Comparison of ENCODE assay signal across 8 cellular contexts in the genomic region with DNA sequence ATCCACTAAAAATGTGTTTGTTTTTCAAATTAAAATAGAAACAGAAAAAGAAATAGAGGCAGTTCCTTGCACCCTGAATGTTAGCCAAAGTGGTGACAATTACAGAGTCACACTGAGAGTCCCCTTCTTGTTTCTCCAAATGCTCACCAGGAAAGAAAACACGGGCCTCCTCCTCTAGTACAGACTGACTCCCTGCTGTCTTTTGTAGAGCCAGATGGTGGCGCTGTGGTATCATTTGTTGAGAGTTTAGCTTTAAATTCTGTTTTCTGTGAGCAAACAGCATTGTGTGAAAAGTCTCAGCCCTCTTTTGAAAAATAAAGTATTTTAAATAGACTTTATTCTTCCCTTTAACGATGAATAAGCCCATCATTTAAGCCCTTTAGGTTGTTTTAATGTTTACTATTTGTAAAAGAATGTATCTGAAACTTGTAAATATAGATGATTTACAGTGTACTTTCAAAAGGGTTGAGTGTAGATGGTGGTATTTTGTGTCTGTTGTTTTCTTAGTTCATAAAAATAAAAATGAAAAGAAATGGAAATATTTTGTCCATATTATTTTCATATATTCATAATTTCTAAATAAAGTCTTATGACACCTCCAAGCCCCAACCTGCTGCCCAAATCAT. TPM values are rescaled to one million over a fixed set of nuclear protein-coding genes. Genes with fewer than 3 reads are reported as not detected.
DNase-seq lines count a peak whose midpoint lies in the region; ATAC-seq, FAIRE-seq and TF ChIP-seq lines count a peak whose summit lies in the region.

No MANE protein-coding gene starts in this region.

- H3K27ac ChIP-seq in GM23248 = no peak overlapping the region
- H3K27ac ChIP-seq in RWPE2 (ENCODE audit: poor library complexity, severe bottlenecking) = no peak overlapping the region
- H3K27ac ChIP-seq in H1 (ENCODE audit: low read depth, low read length) = no peak overlapping the region
- no peak overlapping the region for H3K27ac ChIP-seq in vagina

- H2BK5ac ChIP-seq in H1 (ENCODE audit: low read depth, low read length) = no peak overlapping the region; the same call in 1 of the 2 replicates

- peak; percentile 88 for TF ChIP-seq CTCF in RWPE2 (IDR thresholded peaks at IDR 0.05; ENCODE audit: poor library complexity, severe bottlenecking)
- TF ChIP-seq CTCF in H1 (IDR thresholded peaks at IDR 0.05; ENCODE audit: control extremely low read depth in 1 of 3, insufficient read depth in 1 of 3, low read depth in 1 of 3, low read length in 3 of 3) = peak in 2 of 3 experiments; percentile 83 to 84; a peak in 3 of 4 replicates
- peak; percentile 78 for TF ChIP-seq CTCF in mesothelial cell of epicardium (IDR thresholded peaks at IDR 0.05; ENCODE audit: unreplicated experiment)
- peak; percentile 9 to 68 (median 46) for TF ChIP-seq CTCF in vagina (IDR thresholded peaks at IDR 0.05)

- H3K23ac ChIP-seq in H1 (ENCODE audit: insufficient read length) = no peak overlapping the region

- no peaks in the 10 kb centered on the region for H3K9me3 Mint-ChIP-seq in activated naive CD4-positive, alpha-beta T cell treated with anti-CD3 and anti-CD28 coated beads, Interleukin-2, amount 10 ng/mL, durations not matched to agents 7 days and 5 days
- no peaks in the 10 kb centered on the region for H3K9me3 Mint-ChIP-seq in mesothelial cell of epicardium

- no peak overlapping the region for H2BK15ac ChIP-seq in H1 (ENCODE audit: low read length)

- in situ Hi-C loops in GM23248 (cut with MboI) = loop anchor here (25.0 kb wide), 1 partner anchor 796 kb away; no protein-coding TSS in a partner anchor

- no peak overlapping the region for H2AK5ac ChIP-seq in H1 (ENCODE audit: low read depth, low read length)

- no peaks in the 10 kb centered on the region for H4K20me1 ChIP-seq in GM23248 (ENCODE audit: insufficient read depth)
- H4K20me1 ChIP-seq in H1 (replicated peaks in 1 of 2; ENCODE audit: control insufficient read depth in 1 of 2, insufficient read depth in 2 of 2, low read length in 2 of 2) = no peaks in the 10 kb centered on the region

- H3K18ac ChIP-seq in H1 (ENCODE audit: extremely low read depth, low read length) = no peak overlapping the region

- no peak overlapping the region for H2BK12ac ChIP-seq in H1 (ENCODE audit: low read depth, low read length)

- no peak for TF ChIP-seq EP300 in H1 (IDR thresholded peaks at IDR 0.05; ENCODE audit: borderline replicate concordance in 1 of 2, low read depth in 2 of 2, low read length in 2 of 2)

- H2BK120ac ChIP-seq in H1 (replicated peaks; ENCODE audit: low read depth, low read length) = no peak overlapping the region

- TF ChIP-seq POLR2A in H1 (IDR thresholded peaks at IDR 0.05; ENCODE audit: control extremely low read depth in 1 of 2, low read depth in 2 of 2, low read length in 2 of 2) (no peak), vagina (IDR thresholded peaks at IDR 0.05) (no peak)

- H3K36me3 Mint-ChIP-seq in activated naive CD4-positive, alpha-beta T cell treated with anti-CD3 and anti-CD28 coated beads, Interleukin-2, amount 10 ng/mL, durations not matched to agents 7 days and 5 days = no peaks in the 10 kb centered on the region
- H3K36me3 Mint-ChIP-seq in mesothelial cell of epicardium = no peaks in the 10 kb centered on the region

- H3K4ac ChIP-seq in H1 (replicated peaks; ENCODE audit: insufficient read length, low read depth, low read length) = no peak overlapping the region

- H4K8ac ChIP-seq in H1 (ENCODE audit: extremely low read depth, insufficient read depth, low read length) = no peak overlapping the region

- H3K4me1 ChIP-seq in GM23248 (ENCODE audit: insufficient read depth) (no peaks in the 10 kb centered on the region), RWPE2 (ENCODE audit: insufficient read depth, poor library complexity, severe bottlenecking) (no peaks in the 10 kb centered on the region), H1 (replicated peaks in 1 of 4; ENCODE audit: control insufficient read depth in 3 of 4, insufficient read depth in 4 of 4, low read length in 3 of 4) (no peaks in the 10 kb centered on the region; a peak in 1 of 7 replicates), vagina (no peaks in the 10 kb centered on the region)

- H3K9ac ChIP-seq in GM23248 (no peak overlapping the region), H1 (replicated peaks in 1 of 4; ENCODE audit: extremely low read depth in 1 of 4, low read depth in 3 of 4, low read length in 3 of 4) (no peak overlapping the region)

- H3K79me2 ChIP-seq in GM23248 (ENCODE audit: insufficient read depth) = no peaks in the 10 kb centered on the region
- H3K79me2 ChIP-seq in H1 (ENCODE audit: control insufficient read depth in 1 of 2, insufficient read depth in 2 of 2, low read length in 2 of 2) = no peaks in the 10 kb centered on the region

- no peak overlapping the region for H3K56ac ChIP-seq in H1 (replicated peaks; ENCODE audit: insufficient read length, low read depth, low read length)

- no peaks in the 10 kb centered on the region for H3K79me1 ChIP-seq in H1 (ENCODE audit: low read depth, low read length)

- CTCF ChIA-PET in activated naive CD4-positive, alpha-beta T cell treated with anti-CD3 and anti-CD28 coated beads, Interleukin-2, amount 10 ng/mL, durations not matched to agents 7 days and 5 days (lab: Charles Lee) = interaction anchor here (0.6 kb wide), 2 partner anchors 10 to 435 kb away, joined by 3 read pairs; no protein-coding TSS in a partner anchor
- CTCF ChIA-PET in H1 (lab: Charles Lee; ENCODE audit: partially characterized antibody) = interaction anchor here (0.6 to 2.0 kb wide), 11 partner anchors 13 to 356 kb away, joined by 3 to 10 read pairs (median 3); no protein-coding TSS in a partner anchor

- POLR2A ChIA-PET in H1 (lab: Charles Lee; ENCODE audit: partially characterized antibody) = no interaction called here

- WGBS in GM23248 (ENCODE audit: low coverage in 1 of 2, low lambda C conversion rate in 2 of 2, missing lambda C conversion rate in 2 of 2), 2 experiments = 0 to 5% methylated on average over 3 of the region's 3 CpGs
- 3% methylated on average over 3 of the region's 3 CpGs; no CpG with 5 or more reads in 1 of the 2 experiments for WGBS in H1 (ENCODE audit: extremely low coverage in 1 of 2, insufficient coverage in 1 of 2, insufficient read length in 1 of 2, insufficient replicate concordance in 2 of 2, low coverage in 1 of 2, low lambda C conversion rate in 2 of 2, missing lambda C conversion rate in 1 of 2), 2 experiments

- H3K4me2 ChIP-seq in GM23248 (ENCODE audit: unreplicated experiment) (no peak overlapping the region), H1 (ENCODE audit: insufficient read depth in 1 of 2, low read depth in 2 of 2, low read length in 2 of 2) (no peak overlapping the region)

- no peak overlapping the region for H3K27ac Mint-ChIP-seq in activated naive CD4-positive, alpha-beta T cell treated with anti-CD3 and anti-CD28 coated beads, Interleukin-2, amount 10 ng/mL, durations not matched to agents 7 days and 5 days
- H3K27ac Mint-ChIP-seq in mesothelial cell of epicardium = no peak overlapping the region

- peak; percentile 54 for DNase-seq in activated naive CD4-positive, alpha-beta T cell treated with anti-CD3 and anti-CD28 coated beads, Interleukin-2, amount 10 ng/mL, durations not matched to agents 7 days and 5 days
- no peak for DNase-seq in activated naive CD4-positive, alpha-beta T cell (lab: John Stamatoyannopoulos, UW)
- DNase-seq in GM23248 = peak; percentile 68
- DNase-seq in KG1 (lab: John Stamatoyannopoulos, UW) = peak; percentile 56
- no peak for DNase-seq in RWPE2 (ENCODE audit: low spot score)
- peak in 1 of 2 experiments; percentile 70 for DNase-seq in H1 (ENCODE audit: low read depth in 1 of 2, low spot score in 2 of 2)
- DNase-seq in mesothelial cell of epicardium (ENCODE audit: low spot score in 2 of 2, unreplicated experiment in 2 of 2) = peak; percentile 36 to 71
- DNase-seq in vagina (ENCODE audit: extremely low spot score in 2 of 2) = no peak

- no peak overlapping the region for H3K4me3 Mint-ChIP-seq in activated naive CD4-positive, alpha-beta T cell treated with anti-CD3 and anti-CD28 coated beads, Interleukin-2, amount 10 ng/mL, durations not matched to agents 7 days and 5 days
- no peak overlapping the region for H3K4me3 Mint-ChIP-seq in mesothelial cell of epicardium

- H4K5ac ChIP-seq in H1 (ENCODE audit: insufficient read length, low read depth, low read length) = no peak overlapping the region

- H3K23me2 ChIP-seq in H1 (ENCODE audit: low read depth, low read length) = no peaks in the 10 kb centered on the region

- no peak overlapping the region for H2BK20ac ChIP-seq in H1 (ENCODE audit: low read length)

- H3K9me3 ChIP-seq in GM23248 (ENCODE audit: low read depth) = no peaks in the 10 kb centered on the region
- no peaks in the 10 kb centered on the region for H3K9me3 ChIP-seq in RWPE2 (ENCODE audit: severe bottlenecking)
- no peaks in the 10 kb centered on the region for H3K9me3 ChIP-seq in H1 (ENCODE audit: insufficient read depth in 2 of 2, low read depth in 1 of 2, low read length in 1 of 2)
- no peaks in the 10 kb centered on the region for H3K9me3 ChIP-seq in vagina

- H3K27me3 Mint-ChIP-seq in activated naive CD4-positive, alpha-beta T cell treated with anti-CD3 and anti-CD28 coated beads, Interleukin-2, amount 10 ng/mL, durations not matched to agents 7 days and 5 days = no peaks in the 10 kb centered on the region
- H3K27me3 Mint-ChIP-seq in mesothelial cell of epicardium (ENCODE audit: low read depth) = peaks cover 30% of the 10 kb centered on the region

- H3K14ac ChIP-seq in H1 (ENCODE audit: insufficient read length) = no peak overlapping the region

- H3K27me3 ChIP-seq in GM23248 (replicated peaks; ENCODE audit: insufficient read depth) = peaks cover 12% of the 10 kb centered on the region
- no peaks in the 10 kb centered on the region for H3K27me3 ChIP-seq in RWPE2 (ENCODE audit: insufficient read depth, poor library complexity, severe bottlenecking)
- H3K27me3 ChIP-seq in H1 (replicated peaks in 1 of 4; ENCODE audit: control insufficient read depth in 3 of 4, extremely low read depth in 1 of 4, insufficient read depth in 3 of 4, low read length in 3 of 4) = no peaks in the 10 kb centered on the region
- no peaks in the 10 kb centered on the region for H3K27me3 ChIP-seq in vagina

- H4K91ac ChIP-seq in H1 (replicated peaks; ENCODE audit: insufficient read length, low read length) = no peak overlapping the region

- H3K9me2 ChIP-seq in GM23248 (ENCODE audit: insufficient read depth) = no peaks in the 10 kb centered on the region

- H3F3A ChIP-seq in GM23248 (ENCODE audit: insufficient read depth) = no peaks in the 10 kb centered on the region

- H3K4me1 Mint-ChIP-seq in activated naive CD4-positive, alpha-beta T cell treated with anti-CD3 and anti-CD28 coated beads, Interleukin-2, amount 10 ng/mL, durations not matched to agents 7 days and 5 days = no peaks in the 10 kb centered on the region
- no peaks in the 10 kb centered on the region for H3K4me1 Mint-ChIP-seq in mesothelial cell of epicardium

- intact Hi-C loops in vagina (cut with DNase I) = no loop called here

- H3K4me3 ChIP-seq in GM23248 (no peak overlapping the region), RWPE2 (ENCODE audit: severe bottlenecking) (no peak overlapping the region), H1 (ENCODE audit: extremely low read depth in 1 of 4, insufficient read depth in 2 of 4, low read depth in 3 of 4, low read length in 4 of 4) (no peak overlapping the region), vagina (no peak overlapping the region)

- H3K36me3 ChIP-seq in GM23248 (ENCODE audit: low read depth) = no peaks in the 10 kb centered on the region
- H3K36me3 ChIP-seq in RWPE2 (ENCODE audit: low read depth) = no peaks in the 10 kb centered on the region
- no peaks in the 10 kb centered on the region for H3K36me3 ChIP-seq in H1 (ENCODE audit: control insufficient read depth in 2 of 4, insufficient read depth in 4 of 4, low read length in 3 of 4)
- no peaks in the 10 kb centered on the region for H3K36me3 ChIP-seq in vagina

- peak; percentile 93 for FAIRE-seq in H1 (lab: Jason Lieb, UNC)

- ATAC-seq in RWPE2 (ENCODE audit: low read depth) = peak; percentile 68

- peak; percentile 96 to 98 for TF ChIP-seq RAD21 in H1 (IDR thresholded peaks at IDR 0.05 in 1 of 2, conservative IDR thresholded peaks at IDR 0.05 in 1 of 2; ENCODE audit: low read depth in 2 of 2, low read length in 2 of 2)

- H2AFZ ChIP-seq in GM23248 (0 out of 2 replicates have a peak overlapping the region, but pooled peaks have one; percentile 39), H1 (ENCODE audit: low read length) (no peak overlapping the region)

RNA-seq across cellular contexts. Expression of a gene that starts 36.9 kb away (rescaled TPM):
- not detected in 2 replicates for total RNA-seq in GM23248 (2014; rRNA removed; shearing (Covaris generic))
- polyA plus RNA-seq in GM23248 (2016; fragmentation: Nextera tagmentation; extraction: Ambion mirVana) (not detected in 2 replicates), H1 (2011; rRNA removed) (0.12 and 0.28 TPM in 2 replicates)
- total RNA-seq in H1 (2021; fragmentation: NEBNext Ultra II Directional; extraction: Animal tissue kit (Norgen Biotek cat#: 25700)) = 0.61 and 0.76 TPM in 2 replicates
- polyA plus RNA-seq in H1 (2011; cell fraction: cytosol; rRNA removed) = 0.23 TPM
- 0.34 TPM for polyA plus RNA-seq in H1 (2011; cell fraction: nucleus; rRNA removed)
- polyA plus RNA-seq in H1 (2012, experiment 1 of 2) = 0.14 to 0.31 TPM (median 0.19 TPM) in 4 replicates
- polyA plus RNA-seq in H1 (2012, experiment 2 of 2) = 0.31 TPM
- polyA plus RNA-seq in H1 (2013, experiment 1 of 2) = 0.55 TPM
- 0.52 TPM for polyA plus RNA-seq in H1 (2013, experiment 2 of 2)
- 0.15 and 0.16 TPM in 2 replicates for polyA minus RNA-seq in H1 (2011; rRNA and poly(A)+ RNA removed)
- not detected for polyA minus RNA-seq in H1 (2011; cell fraction: cytosol; rRNA and poly(A)+ RNA removed)
- 0.70 TPM for polyA minus RNA-seq in H1 (2011; cell fraction: nucleus; rRNA and poly(A)+ RNA removed)
- total RNA-seq in mesothelial cell of epicardium (not detected in 3 replicates), vagina (not detected)

Comparison
In these comparisons a context has a peak if more than half of its experiments do, and no peak if none do; other contexts are left out.
1. DNase-seq: peak in activated naive CD4-positive, alpha-beta T cell treated with anti-CD3 and anti-CD28 coated beads, Interleukin-2, amount 10 ng/mL, durations not matched to agents 7 days and 5 days (single experiment), GM23248 (single experiment), KG1 (single experiment) and mesothelial cell of epicardium (2 of 2); none in activated naive CD4-positive, alpha-beta T cell (0 of 4), RWPE2 (single experiment) and vagina (0 of 2).
2. Peak in every context shown above with its lines, with median percentiles within 50 percentile points of each other: CTCF ChIP-seq.